In the genomic region with DNA sequence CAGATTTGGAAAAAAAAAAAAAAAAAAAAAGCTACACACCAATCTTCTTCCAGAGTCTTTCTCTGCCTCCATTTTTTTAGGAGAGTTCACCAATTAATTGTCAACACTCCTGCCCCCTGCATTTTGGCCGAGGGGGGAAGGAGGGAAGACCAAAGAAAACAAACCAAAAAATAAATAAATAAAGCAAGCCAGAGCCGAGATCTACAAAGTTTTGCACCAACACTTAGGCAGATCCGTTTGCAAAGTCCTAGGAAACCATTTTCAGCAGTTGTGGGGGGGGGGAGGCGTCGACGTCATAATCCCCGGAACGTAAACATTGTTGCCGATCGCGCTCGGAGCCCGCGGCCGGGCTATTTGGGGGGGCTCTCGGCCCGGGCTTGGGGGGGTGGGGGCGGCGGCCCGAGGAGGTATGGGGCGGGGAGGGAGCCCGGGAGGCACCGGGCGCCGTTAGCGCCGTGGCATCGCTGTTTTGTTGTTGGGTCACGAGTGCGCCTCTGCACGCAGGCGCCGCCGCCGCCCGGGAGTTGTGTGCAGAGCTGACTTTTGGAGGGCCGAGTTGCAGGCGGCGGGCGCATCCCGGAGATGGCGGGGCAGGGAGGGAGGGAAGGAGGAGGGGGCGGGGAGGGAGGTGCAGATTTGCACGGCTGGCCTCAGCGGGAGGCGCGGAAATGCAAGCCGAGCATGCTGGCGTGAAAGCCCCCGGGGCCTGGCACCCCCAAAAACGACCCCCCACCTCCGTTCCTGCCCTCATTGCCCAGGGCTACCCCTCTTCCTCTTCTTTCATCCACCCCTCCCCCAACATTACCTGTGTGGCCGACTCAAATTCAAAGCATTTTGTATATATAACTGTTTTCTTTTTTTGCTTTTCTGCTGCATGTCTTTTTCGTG, we compare ENCODE assay signal across 1 cellular context.
TF ChIP-seq lines count a peak whose summit lies in the region.

No MANE protein-coding gene starts in this region.

TF ChIP-seq in HEK293, 187 proteins besides CTCF, POLR2A, EP300 and RAD21 (continued from another document and continues in another):
- TF ChIP-seq, protein P1, sequence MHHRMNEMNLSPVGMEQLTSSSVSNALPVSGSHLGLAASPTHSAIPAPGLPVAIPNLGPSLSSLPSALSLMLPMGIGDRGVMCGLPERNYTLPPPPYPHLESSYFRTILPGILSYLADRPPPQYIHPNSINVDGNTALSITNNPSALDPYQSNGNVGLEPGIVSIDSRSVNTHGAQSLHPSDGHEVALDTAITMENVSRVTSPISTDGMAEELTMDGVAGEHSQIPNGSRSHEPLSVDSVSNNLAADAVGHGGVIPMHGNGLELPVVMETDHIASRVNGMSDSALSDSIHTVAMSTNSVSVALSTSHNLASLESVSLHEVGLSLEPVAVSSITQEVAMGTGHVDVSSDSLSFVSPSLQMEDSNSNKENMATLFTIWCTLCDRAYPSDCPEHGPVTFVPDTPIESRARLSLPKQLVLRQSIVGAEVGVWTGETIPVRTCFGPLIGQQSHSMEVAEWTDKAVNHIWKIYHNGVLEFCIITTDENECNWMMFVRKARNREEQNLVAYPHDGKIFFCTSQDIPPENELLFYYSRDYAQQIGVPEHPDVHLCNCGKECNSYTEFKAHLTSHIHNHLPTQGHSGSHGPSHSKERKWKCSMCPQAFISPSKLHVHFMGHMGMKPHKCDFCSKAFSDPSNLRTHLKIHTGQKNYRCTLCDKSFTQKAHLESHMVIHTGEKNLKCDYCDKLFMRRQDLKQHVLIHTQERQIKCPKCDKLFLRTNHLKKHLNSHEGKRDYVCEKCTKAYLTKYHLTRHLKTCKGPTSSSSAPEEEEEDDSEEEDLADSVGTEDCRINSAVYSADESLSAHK (tag by site-specific recombination; IDR thresholded peaks at IDR 0.05) = no peak
- TF ChIP-seq, protein P2, sequence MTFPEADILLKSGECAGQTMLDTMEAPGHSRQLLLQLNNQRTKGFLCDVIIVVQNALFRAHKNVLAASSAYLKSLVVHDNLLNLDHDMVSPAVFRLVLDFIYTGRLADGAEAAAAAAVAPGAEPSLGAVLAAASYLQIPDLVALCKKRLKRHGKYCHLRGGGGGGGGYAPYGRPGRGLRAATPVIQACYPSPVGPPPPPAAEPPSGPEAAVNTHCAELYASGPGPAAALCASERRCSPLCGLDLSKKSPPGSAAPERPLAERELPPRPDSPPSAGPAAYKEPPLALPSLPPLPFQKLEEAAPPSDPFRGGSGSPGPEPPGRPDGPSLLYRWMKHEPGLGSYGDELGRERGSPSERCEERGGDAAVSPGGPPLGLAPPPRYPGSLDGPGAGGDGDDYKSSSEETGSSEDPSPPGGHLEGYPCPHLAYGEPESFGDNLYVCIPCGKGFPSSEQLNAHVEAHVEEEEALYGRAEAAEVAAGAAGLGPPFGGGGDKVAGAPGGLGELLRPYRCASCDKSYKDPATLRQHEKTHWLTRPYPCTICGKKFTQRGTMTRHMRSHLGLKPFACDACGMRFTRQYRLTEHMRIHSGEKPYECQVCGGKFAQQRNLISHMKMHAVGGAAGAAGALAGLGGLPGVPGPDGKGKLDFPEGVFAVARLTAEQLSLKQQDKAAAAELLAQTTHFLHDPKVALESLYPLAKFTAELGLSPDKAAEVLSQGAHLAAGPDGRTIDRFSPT (tag by site-specific recombination; IDR thresholded peaks at IDR 0.05) = 0 out of 2 replicates have a peak, but pooled peaks have one; percentile 41
- TF ChIP-seq ZIC2 (tag by site-specific recombination; IDR thresholded peaks at IDR 0.05) (peak; percentile 32), ZNF473 (tag by site-specific recombination; IDR thresholded peaks at IDR 0.05) (no peak), ZNF37A (tag by site-specific recombination; IDR thresholded peaks at IDR 0.05) (no peak), GLI4 (tag by site-specific recombination; IDR thresholded peaks at IDR 0.05) (no peak), ZSCAN30 (tag by site-specific recombination; IDR thresholded peaks at IDR 0.05) (no peak), MEIS1 (CRISPR knock-in tag; IDR thresholded peaks at IDR 0.05; ENCODE audit: borderline replicate concordance) (no peak), ZNF596 (tag by site-specific recombination; IDR thresholded peaks at IDR 0.05) (no peak), ZNF138 (tag by site-specific recombination; IDR thresholded peaks at IDR 0.05; ENCODE audit: borderline replicate concordance) (no peak), ZNF792 (tag by site-specific recombination; IDR thresholded peaks at IDR 0.05) (no peak), SP2 (tag by site-specific recombination; IDR thresholded peaks at IDR 0.05) (peak; percentile 39), SCRT2 (tag by site-specific recombination; IDR thresholded peaks at IDR 0.05) (no peak), SETDB1 (IDR thresholded peaks at IDR 0.05; ENCODE audit: insufficient read length, low read length) (no peak), KLF1 (tag by site-specific recombination; IDR thresholded peaks at IDR 0.05) (no peak), PRDM1 (tag by site-specific recombination; IDR thresholded peaks at IDR 0.05) (no peak), ZNF677 (tag by site-specific recombination; IDR thresholded peaks at IDR 0.05) (no peak), ZNF416 (tag by site-specific recombination; IDR thresholded peaks at IDR 0.05) (no peak)
- TF ChIP-seq, protein P3, sequence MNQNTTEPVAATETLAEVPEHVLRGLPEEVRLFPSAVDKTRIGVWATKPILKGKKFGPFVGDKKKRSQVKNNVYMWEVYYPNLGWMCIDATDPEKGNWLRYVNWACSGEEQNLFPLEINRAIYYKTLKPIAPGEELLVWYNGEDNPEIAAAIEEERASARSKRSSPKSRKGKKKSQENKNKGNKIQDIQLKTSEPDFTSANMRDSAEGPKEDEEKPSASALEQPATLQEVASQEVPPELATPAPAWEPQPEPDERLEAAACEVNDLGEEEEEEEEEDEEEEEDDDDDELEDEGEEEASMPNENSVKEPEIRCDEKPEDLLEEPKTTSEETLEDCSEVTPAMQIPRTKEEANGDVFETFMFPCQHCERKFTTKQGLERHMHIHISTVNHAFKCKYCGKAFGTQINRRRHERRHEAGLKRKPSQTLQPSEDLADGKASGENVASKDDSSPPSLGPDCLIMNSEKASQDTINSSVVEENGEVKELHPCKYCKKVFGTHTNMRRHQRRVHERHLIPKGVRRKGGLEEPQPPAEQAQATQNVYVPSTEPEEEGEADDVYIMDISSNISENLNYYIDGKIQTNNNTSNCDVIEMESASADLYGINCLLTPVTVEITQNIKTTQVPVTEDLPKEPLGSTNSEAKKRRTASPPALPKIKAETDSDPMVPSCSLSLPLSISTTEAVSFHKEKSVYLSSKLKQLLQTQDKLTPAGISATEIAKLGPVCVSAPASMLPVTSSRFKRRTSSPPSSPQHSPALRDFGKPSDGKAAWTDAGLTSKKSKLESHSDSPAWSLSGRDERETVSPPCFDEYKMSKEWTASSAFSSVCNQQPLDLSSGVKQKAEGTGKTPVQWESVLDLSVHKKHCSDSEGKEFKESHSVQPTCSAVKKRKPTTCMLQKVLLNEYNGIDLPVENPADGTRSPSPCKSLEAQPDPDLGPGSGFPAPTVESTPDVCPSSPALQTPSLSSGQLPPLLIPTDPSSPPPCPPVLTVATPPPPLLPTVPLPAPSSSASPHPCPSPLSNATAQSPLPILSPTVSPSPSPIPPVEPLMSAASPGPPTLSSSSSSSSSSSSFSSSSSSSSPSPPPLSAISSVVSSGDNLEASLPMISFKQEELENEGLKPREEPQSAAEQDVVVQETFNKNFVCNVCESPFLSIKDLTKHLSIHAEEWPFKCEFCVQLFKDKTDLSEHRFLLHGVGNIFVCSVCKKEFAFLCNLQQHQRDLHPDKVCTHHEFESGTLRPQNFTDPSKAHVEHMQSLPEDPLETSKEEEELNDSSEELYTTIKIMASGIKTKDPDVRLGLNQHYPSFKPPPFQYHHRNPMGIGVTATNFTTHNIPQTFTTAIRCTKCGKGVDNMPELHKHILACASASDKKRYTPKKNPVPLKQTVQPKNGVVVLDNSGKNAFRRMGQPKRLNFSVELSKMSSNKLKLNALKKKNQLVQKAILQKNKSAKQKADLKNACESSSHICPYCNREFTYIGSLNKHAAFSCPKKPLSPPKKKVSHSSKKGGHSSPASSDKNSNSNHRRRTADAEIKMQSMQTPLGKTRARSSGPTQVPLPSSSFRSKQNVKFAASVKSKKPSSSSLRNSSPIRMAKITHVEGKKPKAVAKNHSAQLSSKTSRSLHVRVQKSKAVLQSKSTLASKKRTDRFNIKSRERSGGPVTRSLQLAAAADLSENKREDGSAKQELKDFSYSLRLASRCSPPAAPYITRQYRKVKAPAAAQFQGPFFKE (tag by site-specific recombination; IDR thresholded peaks at IDR 0.05; ENCODE audit: borderline replicate concordance) = no peak
- TF ChIP-seq, protein P4, sequence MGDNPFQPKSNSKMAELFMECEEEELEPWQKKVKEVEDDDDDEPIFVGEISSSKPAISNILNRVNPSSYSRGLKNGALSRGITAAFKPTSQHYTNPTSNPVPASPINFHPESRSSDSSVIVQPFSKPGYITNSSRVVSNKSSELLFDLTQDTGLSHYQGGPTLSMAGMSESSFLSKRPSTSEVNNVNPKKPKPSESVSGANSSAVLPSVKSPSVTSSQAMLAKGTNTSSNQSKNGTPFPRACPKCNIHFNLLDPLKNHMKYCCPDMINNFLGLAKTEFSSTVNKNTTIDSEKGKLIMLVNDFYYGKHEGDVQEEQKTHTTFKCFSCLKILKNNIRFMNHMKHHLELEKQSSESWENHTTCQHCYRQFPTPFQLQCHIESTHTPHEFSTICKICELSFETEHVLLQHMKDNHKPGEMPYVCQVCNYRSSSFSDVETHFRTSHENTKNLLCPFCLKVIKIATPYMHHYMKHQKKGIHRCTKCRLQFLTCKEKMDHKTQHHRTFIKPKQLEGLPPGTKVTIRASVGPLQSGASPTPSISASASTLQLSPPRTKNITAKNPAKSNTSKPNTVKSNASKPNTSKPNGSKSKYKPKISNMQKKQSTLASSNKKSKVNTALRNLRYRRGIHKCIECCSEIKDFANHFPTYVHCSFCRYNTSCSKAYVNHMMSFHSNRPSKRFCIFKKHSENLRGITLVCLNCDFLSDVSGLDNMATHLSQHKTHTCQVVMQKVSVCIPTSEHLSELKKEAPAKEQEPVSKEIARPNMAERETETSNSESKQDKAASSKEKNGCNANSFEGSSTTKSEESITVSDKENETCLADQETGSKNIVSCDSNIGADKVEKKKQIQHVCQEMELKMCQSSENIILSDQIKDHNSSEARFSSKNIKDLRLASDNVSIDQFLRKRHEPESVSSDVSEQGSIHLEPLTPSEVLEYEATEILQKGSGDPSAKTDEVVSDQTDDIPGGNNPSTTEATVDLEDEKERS (tag by site-specific recombination; IDR thresholded peaks at IDR 0.05) = no peak
- TF ChIP-seq, protein P5, sequence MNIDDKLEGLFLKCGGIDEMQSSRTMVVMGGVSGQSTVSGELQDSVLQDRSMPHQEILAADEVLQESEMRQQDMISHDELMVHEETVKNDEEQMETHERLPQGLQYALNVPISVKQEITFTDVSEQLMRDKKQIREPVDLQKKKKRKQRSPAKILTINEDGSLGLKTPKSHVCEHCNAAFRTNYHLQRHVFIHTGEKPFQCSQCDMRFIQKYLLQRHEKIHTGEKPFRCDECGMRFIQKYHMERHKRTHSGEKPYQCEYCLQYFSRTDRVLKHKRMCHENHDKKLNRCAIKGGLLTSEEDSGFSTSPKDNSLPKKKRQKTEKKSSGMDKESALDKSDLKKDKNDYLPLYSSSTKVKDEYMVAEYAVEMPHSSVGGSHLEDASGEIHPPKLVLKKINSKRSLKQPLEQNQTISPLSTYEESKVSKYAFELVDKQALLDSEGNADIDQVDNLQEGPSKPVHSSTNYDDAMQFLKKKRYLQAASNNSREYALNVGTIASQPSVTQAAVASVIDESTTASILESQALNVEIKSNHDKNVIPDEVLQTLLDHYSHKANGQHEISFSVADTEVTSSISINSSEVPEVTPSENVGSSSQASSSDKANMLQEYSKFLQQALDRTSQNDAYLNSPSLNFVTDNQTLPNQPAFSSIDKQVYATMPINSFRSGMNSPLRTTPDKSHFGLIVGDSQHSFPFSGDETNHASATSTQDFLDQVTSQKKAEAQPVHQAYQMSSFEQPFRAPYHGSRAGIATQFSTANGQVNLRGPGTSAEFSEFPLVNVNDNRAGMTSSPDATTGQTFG (tag by site-specific recombination; IDR thresholded peaks at IDR 0.05; ENCODE audit: borderline replicate concordance) = no peak
- TF ChIP-seq, protein P6, sequence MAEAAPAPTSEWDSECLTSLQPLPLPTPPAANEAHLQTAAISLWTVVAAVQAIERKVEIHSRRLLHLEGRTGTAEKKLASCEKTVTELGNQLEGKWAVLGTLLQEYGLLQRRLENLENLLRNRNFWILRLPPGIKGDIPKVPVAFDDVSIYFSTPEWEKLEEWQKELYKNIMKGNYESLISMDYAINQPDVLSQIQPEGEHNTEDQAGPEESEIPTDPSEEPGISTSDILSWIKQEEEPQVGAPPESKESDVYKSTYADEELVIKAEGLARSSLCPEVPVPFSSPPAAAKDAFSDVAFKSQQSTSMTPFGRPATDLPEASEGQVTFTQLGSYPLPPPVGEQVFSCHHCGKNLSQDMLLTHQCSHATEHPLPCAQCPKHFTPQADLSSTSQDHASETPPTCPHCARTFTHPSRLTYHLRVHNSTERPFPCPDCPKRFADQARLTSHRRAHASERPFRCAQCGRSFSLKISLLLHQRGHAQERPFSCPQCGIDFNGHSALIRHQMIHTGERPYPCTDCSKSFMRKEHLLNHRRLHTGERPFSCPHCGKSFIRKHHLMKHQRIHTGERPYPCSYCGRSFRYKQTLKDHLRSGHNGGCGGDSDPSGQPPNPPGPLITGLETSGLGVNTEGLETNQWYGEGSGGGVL (tag by site-specific recombination; IDR thresholded peaks at IDR 0.05) = peak; percentile 78
- TF ChIP-seq, protein P7, sequence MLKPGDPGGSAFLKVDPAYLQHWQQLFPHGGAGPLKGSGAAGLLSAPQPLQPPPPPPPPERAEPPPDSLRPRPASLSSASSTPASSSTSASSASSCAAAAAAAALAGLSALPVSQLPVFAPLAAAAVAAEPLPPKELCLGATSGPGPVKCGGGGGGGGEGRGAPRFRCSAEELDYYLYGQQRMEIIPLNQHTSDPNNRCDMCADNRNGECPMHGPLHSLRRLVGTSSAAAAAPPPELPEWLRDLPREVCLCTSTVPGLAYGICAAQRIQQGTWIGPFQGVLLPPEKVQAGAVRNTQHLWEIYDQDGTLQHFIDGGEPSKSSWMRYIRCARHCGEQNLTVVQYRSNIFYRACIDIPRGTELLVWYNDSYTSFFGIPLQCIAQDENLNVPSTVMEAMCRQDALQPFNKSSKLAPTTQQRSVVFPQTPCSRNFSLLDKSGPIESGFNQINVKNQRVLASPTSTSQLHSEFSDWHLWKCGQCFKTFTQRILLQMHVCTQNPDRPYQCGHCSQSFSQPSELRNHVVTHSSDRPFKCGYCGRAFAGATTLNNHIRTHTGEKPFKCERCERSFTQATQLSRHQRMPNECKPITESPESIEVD (tag by site-specific recombination; IDR thresholded peaks at IDR 0.05) = no peak
- TF ChIP-seq, protein P8, sequence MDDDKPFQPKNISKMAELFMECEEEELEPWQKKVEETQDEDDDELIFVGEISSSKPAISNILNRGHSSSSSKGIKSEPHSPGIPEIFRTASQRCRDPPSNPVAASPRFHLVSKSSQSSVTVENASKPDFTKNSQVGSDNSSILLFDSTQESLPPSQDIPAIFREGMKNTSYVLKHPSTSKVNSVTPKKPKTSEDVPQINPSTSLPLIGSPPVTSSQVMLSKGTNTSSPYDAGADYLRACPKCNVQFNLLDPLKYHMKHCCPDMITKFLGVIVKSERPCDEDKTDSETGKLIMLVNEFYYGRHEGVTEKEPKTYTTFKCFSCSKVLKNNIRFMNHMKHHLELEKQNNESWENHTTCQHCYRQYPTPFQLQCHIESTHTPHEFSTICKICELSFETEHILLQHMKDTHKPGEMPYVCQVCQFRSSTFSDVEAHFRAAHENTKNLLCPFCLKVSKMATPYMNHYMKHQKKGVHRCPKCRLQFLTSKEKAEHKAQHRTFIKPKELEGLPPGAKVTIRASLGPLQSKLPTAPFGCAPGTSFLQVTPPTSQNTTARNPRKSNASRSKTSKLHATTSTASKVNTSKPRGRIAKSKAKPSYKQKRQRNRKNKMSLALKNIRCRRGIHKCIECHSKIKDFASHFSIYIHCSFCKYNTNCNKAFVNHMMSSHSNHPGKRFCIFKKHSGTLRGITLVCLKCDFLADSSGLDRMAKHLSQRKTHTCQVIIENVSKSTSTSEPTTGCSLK (tag by site-specific recombination; IDR thresholded peaks at IDR 0.05) = no peak
